In the genomic region with DNA sequence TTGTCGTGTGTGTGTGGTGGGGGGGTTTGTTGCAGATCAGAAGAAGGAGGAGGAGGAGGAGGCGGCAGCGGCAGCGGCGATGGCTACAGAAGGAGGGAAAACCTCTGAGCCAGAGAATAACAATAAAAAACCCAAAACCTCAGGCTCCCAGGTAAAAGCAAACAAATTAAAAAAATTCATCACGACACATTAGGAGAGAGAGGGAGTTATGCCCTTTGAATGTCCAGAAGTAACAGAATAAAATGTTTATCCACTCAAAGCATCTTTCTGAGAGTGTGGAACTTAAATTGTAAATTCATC, we compare ENCODE assay signal across 8 cellular contexts. TPM values are rescaled to one million over a fixed set of nuclear protein-coding genes. Genes with fewer than 3 reads are reported as not detected.
DNase-seq lines count a peak whose midpoint lies in the region; ATAC-seq, FAIRE-seq and TF ChIP-seq lines count a peak whose summit lies in the region.

No MANE protein-coding gene starts in this region.

- H3K4me1 ChIP-seq in HEK293 (ENCODE audit: control insufficient read depth, insufficient read depth, low read length) = no peaks in the 10 kb centered on the region
- peaks cover 6% of the 10 kb centered on the region; the same call in 1 of the 2 replicates for H3K4me1 ChIP-seq in iPS DF 6.9 (ENCODE audit: control insufficient read depth, insufficient read depth, low read length)
- peaks cover 42 to 66% (median 57%) of the 10 kb centered on the region in 6 donors for H3K4me1 ChIP-seq in spleen

- CTCF ChIA-PET in HEK293 (lab: Yijun Ruan, JAX) = no interaction called here
- CTCF ChIA-PET in activated CD8-positive, alpha-beta T cell treated with anti-CD3 and anti-CD28 coated beads, Interleukin-2, amount 10 ng/mL, durations not matched to agents 7 days and 5 days (lab: Charles Lee) = no interaction called here

- H3K9me3 ChIP-seq in HEK293 (ENCODE audit: control insufficient read depth, insufficient read depth, low read depth, low read length) = no peaks in the 10 kb centered on the region
- no peaks in the 10 kb centered on the region for H3K9me3 ChIP-seq in iPS DF 6.9 (ENCODE audit: control insufficient read depth, insufficient read depth, low read length)
- no peaks in the 10 kb centered on the region for H3K9me3 ChIP-seq in spleen

- H3K9me3 Mint-ChIP-seq in activated CD8-positive, alpha-beta T cell treated with anti-CD3 and anti-CD28 coated beads, Interleukin-2, amount 10 ng/mL, durations not matched to agents 7 days and 5 days (ENCODE audit: insufficient read depth) = no peaks in the 10 kb centered on the region

- POLR2A ChIA-PET in HEK293 (lab: Yijun Ruan, JAX) = interaction anchor here (1.3 kb wide), 1 partner anchor 339 kb away, joined by 3 read pairs; no protein-coding TSS in a partner anchor
- POLR2A ChIA-PET in activated CD8-positive, alpha-beta T cell treated with anti-CD3 and anti-CD28 coated beads, Interleukin-2, amount 10 ng/mL, durations not matched to agents 7 days and 5 days (lab: Charles Lee) = no interaction called here

- no peak for TF ChIP-seq POLR2A in spleen (IDR thresholded peaks at IDR 0.05)

- H3K27ac ChIP-seq in HEK293 (ENCODE audit: extremely low read depth, low read depth, low read length) (peak overlapping the region; percentile 93), iPS DF 6.9 (ENCODE audit: low read length) (no peak overlapping the region), spleen (peak overlapping the region; percentile 95 to 99 (median 98))

- DNase-seq in activated CD8-positive, alpha-beta T cell treated with anti-CD3 and anti-CD28 coated beads, Interleukin-2, amount 10 ng/mL, durations not matched to agents 7 days and 5 days = no peak
- no peak for DNase-seq in iPS DF 6.9 (ENCODE audit: low read depth, low spot score)
- DNase-seq in spleen = no peak
- no peak for DNase-seq in RCC 7860 (ENCODE audit: low spot score)
- DNase-seq in NCI-H146 (lab: John Stamatoyannopoulos, UW) = no peak
- no peak for DNase-seq in activated CD4-positive, alpha-beta T cell treated with anti-CD3 and anti-CD28 coated beads, Interleukin-2, amount 50 U/mL, for 48 hours
- DNase-seq in iPS-NIHi7 (ENCODE audit: extremely low spot score) = no peak

- intact Hi-C loops in spleen (cut with DNase I; ENCODE audit: low total_unique reads) = no loop called here

- no peaks in the 10 kb centered on the region for H3K27me3 Mint-ChIP-seq in activated CD8-positive, alpha-beta T cell treated with anti-CD3 and anti-CD28 coated beads, Interleukin-2, amount 10 ng/mL, durations not matched to agents 7 days and 5 days (ENCODE audit: low read depth)

- peak overlapping the region; percentile 91 for H3K27ac Mint-ChIP-seq in activated CD8-positive, alpha-beta T cell treated with anti-CD3 and anti-CD28 coated beads, Interleukin-2, amount 10 ng/mL, durations not matched to agents 7 days and 5 days

- H3K4me1 Mint-ChIP-seq in activated CD8-positive, alpha-beta T cell treated with anti-CD3 and anti-CD28 coated beads, Interleukin-2, amount 10 ng/mL, durations not matched to agents 7 days and 5 days (ENCODE audit: low read depth) = peaks cover 55% of the 10 kb centered on the region

- H3K36me3 Mint-ChIP-seq in activated CD8-positive, alpha-beta T cell treated with anti-CD3 and anti-CD28 coated beads, Interleukin-2, amount 10 ng/mL, durations not matched to agents 7 days and 5 days (ENCODE audit: low read depth) = peaks cover 47% of the 10 kb centered on the region

- ATAC-seq in activated CD8-positive, alpha-beta T cell treated with anti-CD3 and anti-CD28 coated beads, Interleukin-2, amount 10 ng/mL, durations not matched to agents 7 days and 5 days = no peak

- H3K4me3 ChIP-seq in HEK293 (ENCODE audit: low read depth, low read length) (peak overlapping the region; percentile 66), iPS DF 6.9 (ENCODE audit: low read length) (peak overlapping the region; percentile 69; the same call in 1 of the 2 replicates), spleen (peak overlapping the region; percentile 39 to 97 (median 84))

- H3K27me3 ChIP-seq in iPS DF 6.9 (ENCODE audit: control insufficient read depth, insufficient read depth, low read length) = no peaks in the 10 kb centered on the region
- H3K27me3 ChIP-seq in spleen (replicated peaks in 1 of 7) = no peaks in the 10 kb centered on the region

- WGBS in iPS DF 6.9 (ENCODE audit: insufficient coverage, insufficient read length) = no CpG with 5 or more reads among the region's 6 CpGs
- WGBS in spleen, 5 donors = 1 to 5% (median 3%) methylated on average over 6 of the region's 6 CpGs

- no peak for TF ChIP-seq CTCF in HEK293 (tag by site-specific recombination; IDR thresholded peaks at IDR 0.05)
- TF ChIP-seq CTCF in spleen (IDR thresholded peaks at IDR 0.05 in 8 of 11, conservative IDR thresholded peaks at IDR 0.05 in 3 of 11) = no peak

- H3K36me3 ChIP-seq in HEK293 (ENCODE audit: control insufficient read depth in 2 of 2, insufficient read depth in 1 of 2, low read length in 2 of 2) (peaks cover 0 to 7% of the 10 kb centered on the region in 2 experiments; a peak in 1 of 3 replicates), iPS DF 6.9 (ENCODE audit: control insufficient read depth, insufficient read depth, low read length) (peaks cover 3% of the 10 kb centered on the region; the same call in 1 of the 2 replicates), spleen (peaks cover 0 to 13% (median 3%) of the 10 kb centered on the region in 6 donors)

- FAIRE-seq in RCC 7860 (lab: Jason Lieb, UNC) = no peak

- H3K4me3 Mint-ChIP-seq in activated CD8-positive, alpha-beta T cell treated with anti-CD3 and anti-CD28 coated beads, Interleukin-2, amount 10 ng/mL, durations not matched to agents 7 days and 5 days = peak overlapping the region; percentile 95

TF ChIP-seq in HEK293, 187 proteins besides CTCF, POLR2A, EP300 and RAD21:
- TF ChIP-seq ZNF335 (tag by site-specific recombination; conservative IDR thresholded peaks at IDR 0.05) (peak; percentile 64), ZNF658 (tag by site-specific recombination; IDR thresholded peaks at IDR 0.05) (no peak), SP3 (tag by site-specific recombination; IDR thresholded peaks at IDR 0.05) (no peak), ZNF366 (tag by site-specific recombination; conservative IDR thresholded peaks at IDR 0.05) (0 out of 2 replicates have a peak, but pooled peaks have one; percentile 11), ZNF792 (tag by site-specific recombination; IDR thresholded peaks at IDR 0.05) (no peak), ZNF157 (tag by site-specific recombination; IDR thresholded peaks at IDR 0.05) (no peak), EGR2 (tag by site-specific recombination; IDR thresholded peaks at IDR 0.05; ENCODE audit: low read depth) (0 out of 2 replicates have a peak, but pooled peaks have one; percentile 50), ZNF677 (tag by site-specific recombination; IDR thresholded peaks at IDR 0.05) (no peak), GLIS1 (tag by site-specific recombination; IDR thresholded peaks at IDR 0.05) (no peak), ZBTB1 (tag by site-specific recombination; IDR thresholded peaks at IDR 0.05) (no peak), ZNF501 (tag by site-specific recombination; IDR thresholded peaks at IDR 0.05) (0 out of 2 replicates have a peak, but pooled peaks have one; percentile 9), ZXDB (tag by site-specific recombination; IDR thresholded peaks at IDR 0.05) (0 out of 2 replicates have a peak, but pooled peaks have one; percentile 4)
- TF ChIP-seq, protein P1, sequence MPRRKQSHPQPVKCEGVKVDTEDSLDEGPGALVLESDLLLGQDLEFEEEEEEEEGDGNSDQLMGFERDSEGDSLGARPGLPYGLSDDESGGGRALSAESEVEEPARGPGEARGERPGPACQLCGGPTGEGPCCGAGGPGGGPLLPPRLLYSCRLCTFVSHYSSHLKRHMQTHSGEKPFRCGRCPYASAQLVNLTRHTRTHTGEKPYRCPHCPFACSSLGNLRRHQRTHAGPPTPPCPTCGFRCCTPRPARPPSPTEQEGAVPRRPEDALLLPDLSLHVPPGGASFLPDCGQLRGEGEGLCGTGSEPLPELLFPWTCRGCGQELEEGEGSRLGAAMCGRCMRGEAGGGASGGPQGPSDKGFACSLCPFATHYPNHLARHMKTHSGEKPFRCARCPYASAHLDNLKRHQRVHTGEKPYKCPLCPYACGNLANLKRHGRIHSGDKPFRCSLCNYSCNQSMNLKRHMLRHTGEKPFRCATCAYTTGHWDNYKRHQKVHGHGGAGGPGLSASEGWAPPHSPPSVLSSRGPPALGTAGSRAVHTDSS (tag by site-specific recombination; IDR thresholded peaks at IDR 0.05) = peak; percentile 58
- TF ChIP-seq, protein P2, sequence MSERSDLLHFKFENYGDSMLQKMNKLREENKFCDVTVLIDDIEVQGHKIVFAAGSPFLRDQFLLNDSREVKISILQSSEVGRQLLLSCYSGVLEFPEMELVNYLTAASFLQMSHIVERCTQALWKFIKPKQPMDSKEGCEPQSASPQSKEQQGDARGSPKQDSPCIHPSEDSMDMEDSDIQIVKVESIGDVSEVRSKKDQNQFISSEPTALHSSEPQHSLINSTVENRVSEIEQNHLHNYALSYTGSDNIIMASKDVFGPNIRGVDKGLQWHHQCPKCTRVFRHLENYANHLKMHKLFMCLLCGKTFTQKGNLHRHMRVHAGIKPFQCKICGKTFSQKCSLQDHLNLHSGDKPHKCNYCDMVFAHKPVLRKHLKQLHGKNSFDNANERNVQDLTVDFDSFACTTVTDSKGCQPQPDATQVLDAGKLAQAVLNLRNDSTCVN (tag by site-specific recombination; optimal IDR thresholded peaks at IDR 0.05) = no peak
- TF ChIP-seq, protein P3, sequence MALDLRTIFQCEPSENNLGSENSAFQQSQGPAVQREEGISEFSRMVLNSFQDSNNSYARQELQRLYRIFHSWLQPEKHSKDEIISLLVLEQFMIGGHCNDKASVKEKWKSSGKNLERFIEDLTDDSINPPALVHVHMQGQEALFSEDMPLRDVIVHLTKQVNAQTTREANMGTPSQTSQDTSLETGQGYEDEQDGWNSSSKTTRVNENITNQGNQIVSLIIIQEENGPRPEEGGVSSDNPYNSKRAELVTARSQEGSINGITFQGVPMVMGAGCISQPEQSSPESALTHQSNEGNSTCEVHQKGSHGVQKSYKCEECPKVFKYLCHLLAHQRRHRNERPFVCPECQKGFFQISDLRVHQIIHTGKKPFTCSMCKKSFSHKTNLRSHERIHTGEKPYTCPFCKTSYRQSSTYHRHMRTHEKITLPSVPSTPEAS (tag by site-specific recombination; IDR thresholded peaks at IDR 0.05) = no peak

RNA-seq across cellular contexts. Expression of a gene that starts 0.7 kb away (rescaled TPM):
- 10 to 100 TPM; 37.0 to 38.2 TPM for total RNA-seq in activated CD8-positive, alpha-beta T cell treated with anti-CD3 and anti-CD28 coated beads, Interleukin-2, amount 10 ng/mL, durations not matched to agents 7 days and 5 days
- total RNA-seq in spleen = 10 to 100 TPM; 13.9 to 19.0 (median 14.6) TPM
- 1 to 10 TPM; 2.5 to 3.9 (median 3.1) TPM for polyA plus RNA-seq in spleen
